2 cellular contexts compared by ENCODE assay signal in genomic region chr16:27175888-27176287, GRCh38.
TF ChIP-seq lines count a peak whose summit lies in the region.

No MANE protein-coding gene starts in this region.

TF ChIP-seq in GM23338, 12 proteins besides CTCF, POLR2A, EP300 and RAD21 (continued from another document):
- no peak for TF ChIP-seq REST (IDR thresholded peaks at IDR 0.05; ENCODE audit: unreplicated experiment)
- no peak for TF ChIP-seq ZNF114 (CRISPR knock-in tag; IDR thresholded peaks at IDR 0.05)
- TF ChIP-seq ETS1 (IDR thresholded peaks at IDR 0.05) = no peak
- TF ChIP-seq ZNF462 (CRISPR knock-in tag; IDR thresholded peaks at IDR 0.05) = no peak
- no peak for TF ChIP-seq EZH2 (IDR thresholded peaks at IDR 0.05; ENCODE audit: low read depth, unreplicated experiment)
- no peak for TF ChIP-seq EZH2phosphoT487 (IDR thresholded peaks at IDR 0.05; ENCODE audit: unreplicated experiment)
- no peak for TF ChIP-seq JUNB (IDR thresholded peaks at IDR 0.05; ENCODE audit: unreplicated experiment)
- no peak for TF ChIP-seq STAT1 (IDR thresholded peaks at IDR 0.05; ENCODE audit: unreplicated experiment)
- TF ChIP-seq CREB1 (CRISPR knock-in tag; IDR thresholded peaks at IDR 0.05; ENCODE audit: low read depth) = no peak
- TF ChIP-seq ZNF331 (CRISPR knock-in tag; IDR thresholded peaks at IDR 0.05; ENCODE audit: low read depth) = no peak
- TF ChIP-seq NANOG (IDR thresholded peaks at IDR 0.05; ENCODE audit: borderline replicate concordance) = no peak
TF ChIP-seq in GM23338: peak in this region for 0.

TF ChIP-seq in WTC11, 78 proteins besides CTCF, POLR2A, EP300 and RAD21 (continued from another document):
- TF ChIP-seq USF1 (CRISPR knock-in tag; IDR thresholded peaks at IDR 0.05) (peak; percentile 53; the same call in 1 of the 2 replicates), EMX1 (CRISPR knock-in tag; IDR thresholded peaks at IDR 0.05) (no peak), ZSCAN18 (CRISPR knock-in tag; IDR thresholded peaks at IDR 0.05) (no peak), NFYB (CRISPR knock-in tag; conservative IDR thresholded peaks at IDR 0.05; ENCODE audit: low read depth) (0 out of 2 replicates have a peak, but pooled peaks have one; percentile 26)
TF ChIP-seq in WTC11: peak in this region for 3.
